Comparison of ENCODE assay signal across 1 cellular context in genomic region chr20:11792229-11792953, GRCh38.
TF ChIP-seq lines count a peak whose summit lies in the region.

No MANE protein-coding gene starts in this region.

TF ChIP-seq in HepG2, 621 proteins besides CTCF, POLR2A, EP300 and RAD21 (continued from another document and continues in another):
- no peak for TF ChIP-seq RARG (CRISPR knock-in tag; IDR thresholded peaks at IDR 0.05; ENCODE audit: low read depth)
- TF ChIP-seq U2AF2 (IDR thresholded peaks at IDR 0.05; ENCODE audit: low read depth, low read length) = no peak
- TF ChIP-seq KAT7 (CRISPR knock-in tag; IDR thresholded peaks at IDR 0.05; ENCODE audit: borderline replicate concordance) = no peak
- TF ChIP-seq ATF1 (CRISPR knock-in tag; IDR thresholded peaks at IDR 0.05) = 0 out of 2 replicates have a peak, but pooled peaks have one; percentile 16
- no peak for TF ChIP-seq GATAD1 (CRISPR knock-in tag; IDR thresholded peaks at IDR 0.05)
- TF ChIP-seq ZBTB46 (CRISPR knock-in tag; IDR thresholded peaks at IDR 0.05; ENCODE audit: borderline replicate concordance) = no peak
- TF ChIP-seq HNF1A (IDR thresholded peaks at IDR 0.05; ENCODE audit: low read depth) = peak; percentile 64; the same call in 1 of the 2 replicates
- no peak; the same call in 1 of the 2 replicates for TF ChIP-seq HNF1A (CRISPR knock-in tag; IDR thresholded peaks at IDR 0.05; ENCODE audit: borderline replicate concordance)
- TF ChIP-seq ZSCAN29 (CRISPR knock-in tag; conservative IDR thresholded peaks at IDR 0.05) = no peak
- TF ChIP-seq PHF21A (CRISPR knock-in tag; IDR thresholded peaks at IDR 0.05) = 0 out of 2 replicates have a peak, but pooled peaks have one; percentile 43
- TF ChIP-seq NCOA2 (CRISPR knock-in tag; IDR thresholded peaks at IDR 0.05) = peak; percentile 71
- TF ChIP-seq SALL1 (CRISPR knock-in tag; IDR thresholded peaks at IDR 0.05) = peak; percentile 31; the same call in 1 of the 2 replicates
- TF ChIP-seq NR2F2 (IDR thresholded peaks at IDR 0.05; ENCODE audit: borderline replicate concordance, low read depth) = 0 out of 2 replicates have a peak, but pooled peaks have one; percentile 20
- TF ChIP-seq ZNF660 (CRISPR knock-in tag; IDR thresholded peaks at IDR 0.05; ENCODE audit: borderline replicate concordance, low read depth) = no peak
- TF ChIP-seq HNRNPH1 (optimal IDR thresholded peaks at IDR 0.05; ENCODE audit: low read depth, low read length) = no peak
- no peak for TF ChIP-seq ARNTL (CRISPR knock-in tag; IDR thresholded peaks at IDR 0.05)
- TF ChIP-seq PAXIP1 (CRISPR knock-in tag; conservative IDR thresholded peaks at IDR 0.05) = peak; percentile 66
- TF ChIP-seq ERF (CRISPR knock-in tag; IDR thresholded peaks at IDR 0.05) = no peak
- no peak for TF ChIP-seq RFXANK (CRISPR knock-in tag; IDR thresholded peaks at IDR 0.05)
- no peak for TF ChIP-seq ZBED4 (CRISPR knock-in tag; IDR thresholded peaks at IDR 0.05; ENCODE audit: borderline replicate concordance)
- TF ChIP-seq ZNF460 (CRISPR knock-in tag; IDR thresholded peaks at IDR 0.05; ENCODE audit: borderline replicate concordance) = no peak
- peak; percentile 31; the same call in 1 of the 2 replicates for TF ChIP-seq ETV5 (CRISPR knock-in tag; IDR thresholded peaks at IDR 0.05; ENCODE audit: borderline replicate concordance)
- no peak for TF ChIP-seq NCOA5 (CRISPR knock-in tag; IDR thresholded peaks at IDR 0.05)
- TF ChIP-seq HIVEP1 (CRISPR knock-in tag; IDR thresholded peaks at IDR 0.05) = no peak
- TF ChIP-seq POGZ (CRISPR knock-in tag; IDR thresholded peaks at IDR 0.05) = peak; percentile 50; the same call in 1 of the 2 replicates
- TF ChIP-seq CREM (IDR thresholded peaks at IDR 0.05) = peak; percentile 42
- no peak for TF ChIP-seq CREM (CRISPR knock-in tag; IDR thresholded peaks at IDR 0.05)
- no peak for TF ChIP-seq REST (IDR thresholded peaks at IDR 0.05; ENCODE audit: borderline replicate concordance in 1 of 2, low read depth in 1 of 2, low read length in 2 of 2)
- TF ChIP-seq KDM1A (CRISPR knock-in tag; IDR thresholded peaks at IDR 0.05) = 0 out of 2 replicates have a peak, but pooled peaks have one; percentile 11
- no peak for TF ChIP-seq TOE1 (CRISPR knock-in tag; IDR thresholded peaks at IDR 0.05)
- no peak for TF ChIP-seq ZNF564 (CRISPR knock-in tag; IDR thresholded peaks at IDR 0.05)
- 0 out of 2 replicates have a peak, but pooled peaks have one; percentile 12 for TF ChIP-seq HNF4A (CRISPR knock-in tag; IDR thresholded peaks at IDR 0.05)
- TF ChIP-seq CSRNP2 (CRISPR knock-in tag; conservative IDR thresholded peaks at IDR 0.05; ENCODE audit: low read depth) = no peak
- TF ChIP-seq SAP130 (CRISPR knock-in tag; IDR thresholded peaks at IDR 0.05; ENCODE audit: low read depth) = peak; percentile 18; the same call in 1 of the 2 replicates
- 0 out of 2 replicates have a peak, but pooled peaks have one; percentile 16 for TF ChIP-seq ZNF205 (CRISPR knock-in tag; IDR thresholded peaks at IDR 0.05)
- TF ChIP-seq DZIP1 (CRISPR knock-in tag; IDR thresholded peaks at IDR 0.05) = no peak
- no peak for TF ChIP-seq MYPOP (CRISPR knock-in tag; IDR thresholded peaks at IDR 0.05)
